8 cellular contexts compared by ENCODE assay signal in the genomic region with DNA sequence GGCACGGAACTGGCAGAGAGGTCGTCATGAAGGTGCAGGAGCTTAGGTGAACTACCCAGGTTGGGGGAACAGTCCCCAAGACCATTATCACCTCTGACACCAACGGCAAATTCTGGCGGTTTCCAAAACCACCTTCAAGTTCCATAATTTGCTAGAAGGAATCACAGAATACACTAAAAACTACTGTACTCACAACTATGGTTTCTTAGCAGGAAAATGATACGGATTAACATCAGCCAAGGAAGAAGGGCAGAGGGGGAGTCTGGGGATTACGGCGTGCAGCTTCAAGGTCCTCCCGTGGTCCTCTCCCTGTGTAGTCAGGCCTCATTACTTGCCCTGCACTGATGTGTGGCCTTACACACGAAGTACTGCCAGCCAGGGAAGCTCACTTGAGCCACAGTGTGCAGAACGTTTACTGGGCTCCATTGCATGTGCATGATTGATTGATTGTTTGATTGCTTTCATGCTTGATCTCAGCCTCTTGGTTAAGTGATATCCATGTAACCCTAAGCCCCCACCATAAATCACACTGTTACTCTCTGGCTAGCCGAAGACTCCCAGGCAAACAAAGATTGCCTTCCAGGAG. TPM values are rescaled to one million over a fixed set of nuclear protein-coding genes. Genes with fewer than 3 reads are reported as not detected.
DNase-seq lines count a peak whose midpoint lies in the region; ATAC-seq, FAIRE-seq and TF ChIP-seq lines count a peak whose summit lies in the region.

No MANE protein-coding gene starts in this region.

- H3K27me3 ChIP-seq in CD4-positive, alpha-beta T cell (ENCODE audit: control insufficient read depth, insufficient read depth, low read length) = no peaks in the 10 kb centered on the region
- H3K27me3 ChIP-seq in neuronal stem cell (ENCODE audit: control insufficient read depth in 3 of 3, insufficient read depth in 3 of 3, low read depth in 1 of 3, low read length in 3 of 3) = no peaks in the 10 kb centered on the region

- no peaks in the 10 kb centered on the region for H3K9me3 ChIP-seq in CD4-positive, alpha-beta T cell (ENCODE audit: control insufficient read depth, low read length)
- H3K9me3 ChIP-seq in neuronal stem cell (replicated peaks in 1 of 2; ENCODE audit: control insufficient read depth in 2 of 2, insufficient read depth in 1 of 2, low read depth in 1 of 2, low read length in 2 of 2) = no peaks in the 10 kb centered on the region

- POLR2A ChIA-PET in CD4-positive, alpha-beta T cell (lab: Charles Lee) = interaction anchor here (0.9 to 1.1 kb wide), 3 partner anchors 28 to 37 kb away, joined by 3 to 5 read pairs (median 4); no protein-coding TSS in a partner anchor

- no peak overlapping the region for H2BK15ac ChIP-seq in neuronal stem cell (ENCODE audit: low read length)

- no peak overlapping the region for H4K8ac ChIP-seq in neuronal stem cell (ENCODE audit: low read depth, low read length)

- no peak overlapping the region for H3K9ac ChIP-seq in neuronal stem cell (ENCODE audit: low read depth, low read length, poor library complexity)

- no peak for FAIRE-seq in GM12891 (lab: Jason Lieb, UNC)

- H3K36me3 Mint-ChIP-seq in CD4-positive, alpha-beta T cell (ENCODE audit: low read depth) = no peaks in the 10 kb centered on the region

- CTCF ChIA-PET in CD4-positive, alpha-beta T cell (lab: Charles Lee) = no interaction called here

- H2BK5ac ChIP-seq in neuronal stem cell (ENCODE audit: low read length) = no peak overlapping the region

- TF ChIP-seq CTCF in CD4-positive, alpha-beta T cell (IDR thresholded peaks at IDR 0.05) = no peak
- no peak for TF ChIP-seq CTCF in coronary artery (IDR thresholded peaks at IDR 0.05)

- H3K27me3 Mint-ChIP-seq in CD4-positive, alpha-beta T cell = no peaks in the 10 kb centered on the region

- peak overlapping the region; percentile 42 for H3K27ac ChIP-seq in CD4-positive, alpha-beta T cell (ENCODE audit: low read depth, low read length)
- H3K27ac ChIP-seq in coronary artery = peak overlapping the region in 1 of 2 donors; percentile 90
- H3K27ac ChIP-seq in neuronal stem cell (replicated peaks; ENCODE audit: low read length) = no peak overlapping the region

- peaks cover 8% of the 10 kb centered on the region for H3K79me1 ChIP-seq in neuronal stem cell (ENCODE audit: low read depth, low read length)

- no peak overlapping the region for H3K4me2 ChIP-seq in neuronal stem cell (ENCODE audit: insufficient read depth, low read length, poor library complexity, severe bottlenecking)

- H3K36me3 ChIP-seq in neuronal stem cell (replicated peaks in 1 of 2; ENCODE audit: control insufficient read depth in 2 of 2, insufficient read depth in 2 of 2, low read length in 2 of 2) = peaks cover 0 to under 1% of the 10 kb centered on the region in 2 donors

- no peak for TF ChIP-seq POLR2A in GM12891 (IDR thresholded peaks at IDR 0.05; ENCODE audit: low read depth, low read length)

- H2BK12ac ChIP-seq in neuronal stem cell (ENCODE audit: low read length) = no peak overlapping the region

- peak overlapping the region; percentile 69 for H3K4me3 Mint-ChIP-seq in CD4-positive, alpha-beta T cell

- H3K4me1 Mint-ChIP-seq in CD4-positive, alpha-beta T cell (ENCODE audit: low read depth) = peaks cover 27% of the 10 kb centered on the region

- H3K14ac ChIP-seq in neuronal stem cell (ENCODE audit: low read length) = no peak overlapping the region

- H3K18ac ChIP-seq in neuronal stem cell (ENCODE audit: low read length) = no peak overlapping the region

- H2BK120ac ChIP-seq in neuronal stem cell (ENCODE audit: low read depth, low read length) = no peak overlapping the region

- H3K4ac ChIP-seq in neuronal stem cell (ENCODE audit: low read length) = no peak overlapping the region

- no peak overlapping the region for H3K23ac ChIP-seq in neuronal stem cell (ENCODE audit: low read depth, low read length, poor library complexity)

- H2AFZ ChIP-seq in neuronal stem cell (ENCODE audit: low read length) = peak overlapping the region; percentile 80

- no peaks in the 10 kb centered on the region for H3K9me3 Mint-ChIP-seq in CD4-positive, alpha-beta T cell

- no CpG with 5 or more reads among the region's 11 CpGs for WGBS in neuronal stem cell (ENCODE audit: extremely low coverage in 2 of 2, insufficient read length in 2 of 2, insufficient replicate concordance in 1 of 2), 2 donors

- H2AK5ac ChIP-seq in neuronal stem cell (ENCODE audit: low read depth, low read length) = no peak overlapping the region

- intact Hi-C loops in CD4-positive, alpha-beta T cell (cut with DNase I, micrococcal nuclease) = loop anchor here (1.0 kb wide), 2 partner anchors 30 to 32 kb away; partner anchors contain the start of gene RAN (in 1 of the 2)
- intact Hi-C loops in head of caudate nucleus (cut with DNase I) = loop anchor here (2.0 kb wide), 1 partner anchor 31 kb away; no protein-coding TSS in a partner anchor

- no peak for ATAC-seq in CD4-positive, alpha-beta T cell (ENCODE audit: poor library complexity)
- no peak for ATAC-seq in GM21529 (IDR thresholded peaks at IDR 0.05; ENCODE audit: unreplicated experiment)

- H4K91ac ChIP-seq in neuronal stem cell (ENCODE audit: low read depth, low read length, poor library complexity) = no peak overlapping the region

- peaks cover 7 to 12% of the 10 kb centered on the region in 2 donors for H3K4me1 ChIP-seq in neuronal stem cell (ENCODE audit: control insufficient read depth in 2 of 2, insufficient read depth in 1 of 2, low read depth in 1 of 2, low read length in 2 of 2)

- no peak for DNase-seq in CD4-positive, alpha-beta T cell
- DNase-seq in NCI-H69 (lab: John Stamatoyannopoulos, UW) (peak; percentile 27), coronary artery (ENCODE audit: low spot score) (no peak), neuronal stem cell (ENCODE audit: low spot score) (no peak), head of caudate nucleus (no peak), GM12891 (ENCODE audit: insufficient read length, low spot score) (no peak), glomerular visceral epithelial cell (ENCODE audit: extremely low spot score) (no peak)

- peak overlapping the region; percentile 63 for H3K27ac Mint-ChIP-seq in CD4-positive, alpha-beta T cell

- H3K4me3 ChIP-seq in coronary artery = peak overlapping the region; percentile 99
- peak overlapping the region in 1 of 2 donors; percentile 84 for H3K4me3 ChIP-seq in neuronal stem cell (ENCODE audit: low read length in 2 of 2)

TF ChIP-seq in GM12891, 5 proteins besides CTCF, POLR2A, EP300 and RAD21:
- TF ChIP-seq SPI1 (IDR thresholded peaks at IDR 0.05; ENCODE audit: low read depth, low read length) (no peak), POU2F2 (IDR thresholded peaks at IDR 0.05; ENCODE audit: low read depth, low read length) (no peak), POLR2AphosphoS5 (IDR thresholded peaks at IDR 0.05; ENCODE audit: low read depth, low read length) (no peak), PAX5 (IDR thresholded peaks at IDR 0.05; ENCODE audit: insufficient read depth, low read length, severe bottlenecking) (no peak), TAF1 (IDR thresholded peaks at IDR 0.05; ENCODE audit: low read depth, low read length) (no peak)
TF ChIP-seq in GM12891: peak in this region for 0.

RNA-seq across cellular contexts. Expression of gene STX2, which starts 0.8 kb away (rescaled TPM):
- total RNA-seq in CD4-positive, alpha-beta T cell = 10 to 100 TPM; 13.4 to 14.1 TPM
- polyA plus RNA-seq in neuronal stem cell (2013, experiment 1 of 2) = 26.0 TPM
- 28.0 TPM for polyA plus RNA-seq in neuronal stem cell (2013, experiment 2 of 2)
- 3.3 TPM for polyA plus RNA-seq in GM12891 (2012; ENCODE audit: low read depth, missing spikeins)

RNA-seq across cellular contexts. Expression of gene RAN, which starts 32.0 kb away (rescaled TPM):
- 100 to 1,000 TPM; 278 to 302 TPM for total RNA-seq in CD4-positive, alpha-beta T cell
- polyA plus RNA-seq in neuronal stem cell (2013, experiment 1 of 2) = 728 TPM
- polyA plus RNA-seq in neuronal stem cell (2013, experiment 2 of 2) = 721 TPM
- 1,629 TPM for polyA plus RNA-seq in GM12891 (2012; ENCODE audit: low read depth, missing spikeins)
